In genomic region chr7:131544449-131545425, GRCh38 we compare ENCODE assay signal across 8 cellular contexts. TPM values are rescaled to one million over a fixed set of nuclear protein-coding genes. Genes with fewer than 3 reads are reported as not detected.
DNase-seq lines count a peak whose midpoint lies in the region; ATAC-seq and TF ChIP-seq lines count a peak whose summit lies in the region.

No MANE protein-coding gene starts in this region.

- peaks cover 4 to 37% (median 26%) of the 10 kb centered on the region in 10 experiments; a peak in 19 of 20 replicates for H3K4me1 ChIP-seq in BLaER1 treated with 17β-estradiol and CSF1 and Interleukin-3, amounts not matched to agents 10 nM and 100 nM
- H3K4me1 ChIP-seq in HUES6 (ENCODE audit: control insufficient read depth, insufficient read depth, low read length) (peaks cover 91% of the 10 kb centered on the region), lung (ENCODE audit: control insufficient read depth in 2 of 2, insufficient read depth in 2 of 2, low read length in 2 of 2) (peaks cover 0 to 15% of the 10 kb centered on the region in 2 donors)

- POLR2A ChIA-PET in WTC11 (lab: Charles Lee): interaction anchor here (0.7 kb wide), 1 partner anchor 1105 kb away, joined by 3 read pairs; no protein-coding TSS in a partner anchor

- no peak overlapping the region for H3K4me3 ChIP-seq in BLaER1 treated with 17β-estradiol and CSF1 and Interleukin-3, amounts not matched to agents 10 nM and 100 nM
- H3K4me3 ChIP-seq in HUES6 (ENCODE audit: low read depth, low read length) (peak overlapping the region; percentile 4; the same call in 1 of the 2 replicates), lung (no peak overlapping the region)

- peak overlapping the region; percentile 38 for H3K4me3 Mint-ChIP-seq in WTC11
- no peak overlapping the region for H3K4me3 Mint-ChIP-seq in stimulated activated effector memory CD8-positive, alpha-beta T cell treated with anti-CD3 and anti-CD28 coated beads, Interleukin-12 subunit alpha, Interleukin-12 subunit beta, amount 100 ng/mL, for 72 hours

- H3K9me3 Mint-ChIP-seq in WTC11: no peaks in the 10 kb centered on the region
- no peaks in the 10 kb centered on the region for H3K9me3 Mint-ChIP-seq in stimulated activated effector memory CD8-positive, alpha-beta T cell treated with anti-CD3 and anti-CD28 coated beads, Interleukin-12 subunit alpha, Interleukin-12 subunit beta, amount 100 ng/mL, for 72 hours

- 0 out of 22 replicates have a peak, but pooled peaks cover 0 to 8% (median 0%) of the 10 kb centered on the region in 11 experiments for H3K36me3 ChIP-seq in BLaER1 treated with 17β-estradiol and CSF1 and Interleukin-3, amounts not matched to agents 10 nM and 100 nM
- peaks cover 87% of the 10 kb centered on the region for H3K36me3 ChIP-seq in HUES6 (ENCODE audit: control insufficient read depth, insufficient read depth, low read length)
- no peaks in the 10 kb centered on the region for H3K36me3 ChIP-seq in lung (ENCODE audit: control insufficient read depth in 2 of 2, insufficient read depth in 2 of 2, low read length in 2 of 2)

- H3K4me2 ChIP-seq in BLaER1 treated with 17β-estradiol and CSF1 and Interleukin-3, amounts not matched to agents 10 nM and 100 nM: peak overlapping the region in 9 of 11 experiments; percentile 16 to 50 (median 38); a peak in 15 of 22 replicates

- peak overlapping the region in 2 of 11 experiments; percentile 4 to 22; a peak in 1 of 22 replicates for H3K27ac ChIP-seq in BLaER1 treated with 17β-estradiol and CSF1 and Interleukin-3, amounts not matched to agents 10 nM and 100 nM
- H3K27ac ChIP-seq in HUES6 (ENCODE audit: low read depth, low read length) (no peak overlapping the region), lung (ENCODE audit: low read depth in 1 of 2, low read length in 1 of 2) (peak overlapping the region; percentile 38 to 59)

- H3K36me3 Mint-ChIP-seq in WTC11: peaks cover 57% of the 10 kb centered on the region
- no peaks in the 10 kb centered on the region for H3K36me3 Mint-ChIP-seq in stimulated activated effector memory CD8-positive, alpha-beta T cell treated with anti-CD3 and anti-CD28 coated beads, Interleukin-12 subunit alpha, Interleukin-12 subunit beta, amount 100 ng/mL, for 72 hours

- H3K9me3 ChIP-seq in BLaER1 treated with 17β-estradiol and CSF1 and Interleukin-3, amounts not matched to agents 10 nM and 100 nM (replicated peaks in 1 of 11): peaks cover 0 to 17% (median 10%) of the 10 kb centered on the region in 11 experiments; a peak in 10 of 22 replicates
- no peaks in the 10 kb centered on the region for H3K9me3 ChIP-seq in HUES6 (ENCODE audit: control insufficient read depth, insufficient read depth, low read depth, low read length)
- no peaks in the 10 kb centered on the region for H3K9me3 ChIP-seq in lung (ENCODE audit: control insufficient read depth in 2 of 2, insufficient read depth in 1 of 2, low read length in 1 of 2)

- no peak for ATAC-seq in WTC11
- no peak for ATAC-seq in lung (ENCODE audit: insufficient read depth, low FRiP score)
- no peak for ATAC-seq in GM18870 (IDR thresholded peaks at IDR 0.05; ENCODE audit: unreplicated experiment)
- ATAC-seq in stimulated activated effector memory CD8-positive, alpha-beta T cell treated with anti-CD3 and anti-CD28 coated beads, Interleukin-12 subunit alpha, Interleukin-12 subunit beta, amount 100 ng/mL, for 72 hours: no peak
- ATAC-seq in HG02938 (IDR thresholded peaks at IDR 0.05; ENCODE audit: unreplicated experiment): no peak

- H4K20me1 ChIP-seq in BLaER1 treated with 17β-estradiol and CSF1 and Interleukin-3, amounts not matched to agents 10 nM and 100 nM: peaks cover 0 to 10% (median 0%) of the 10 kb centered on the region in 11 experiments; a peak in 2 of 22 replicates

- no peak overlapping the region for H3K9ac ChIP-seq in BLaER1 treated with 17β-estradiol and CSF1 and Interleukin-3, amounts not matched to agents 10 nM and 100 nM
- H3K9ac ChIP-seq in HUES6 (ENCODE audit: low read length): no peak overlapping the region

- CTCF ChIA-PET in WTC11 (lab: Charles Lee): interaction anchor here (0.7 to 6.2 kb wide), 13 partner anchors 9 to 112 kb away, joined by 3 to 118 read pairs (median 5); partner anchors contain the start of gene PODXL

- DNase-seq in WTC11 (ENCODE audit: low spot score) (no peak), lung (ENCODE audit: low spot score) (no peak), GF-D8 (lab: John Stamatoyannopoulos, UW) (no peak)
- DNase-seq in stimulated activated effector memory CD8-positive, alpha-beta T cell treated with anti-CD3 and anti-CD28 coated beads, Interleukin-12 subunit alpha, Interleukin-12 subunit beta, amount 100 ng/mL, for 72 hours (ENCODE audit: low spot score in 2 of 2): no peak

- H3K27me3 Mint-ChIP-seq in WTC11 (ENCODE audit: low read depth): no peaks in the 10 kb centered on the region

- 61 to 67% methylated on average over 18 of the region's 18 CpGs for WGBS in lung, 2 donors

- H3K27ac Mint-ChIP-seq in WTC11: peak overlapping the region; percentile 90
- H3K27ac Mint-ChIP-seq in stimulated activated effector memory CD8-positive, alpha-beta T cell treated with anti-CD3 and anti-CD28 coated beads, Interleukin-12 subunit alpha, Interleukin-12 subunit beta, amount 100 ng/mL, for 72 hours: no peak overlapping the region

- H3K4me1 Mint-ChIP-seq in WTC11: peaks cover 97% of the 10 kb centered on the region
- H3K4me1 Mint-ChIP-seq in stimulated activated effector memory CD8-positive, alpha-beta T cell treated with anti-CD3 and anti-CD28 coated beads, Interleukin-12 subunit alpha, Interleukin-12 subunit beta, amount 100 ng/mL, for 72 hours: peaks cover 11% of the 10 kb centered on the region

- no peak for TF ChIP-seq CTCF in WTC11 (IDR thresholded peaks at IDR 0.05)
- TF ChIP-seq CTCF in lung (IDR thresholded peaks at IDR 0.05; ENCODE audit: control extremely low read depth, extremely low read depth): no peak

- no peaks in the 10 kb centered on the region for H3K27me3 ChIP-seq in BLaER1 treated with 17β-estradiol and CSF1 and Interleukin-3, amounts not matched to agents 10 nM and 100 nM
- no peaks in the 10 kb centered on the region for H3K27me3 ChIP-seq in HUES6 (ENCODE audit: control insufficient read depth, insufficient read depth, low read length)
- H3K27me3 ChIP-seq in lung (ENCODE audit: control insufficient read depth, insufficient read depth): no peaks in the 10 kb centered on the region

TF ChIP-seq in WTC11, 78 proteins besides CTCF, POLR2A, EP300 and RAD21:
- TF ChIP-seq FOXP4 (CRISPR knock-in tag; IDR thresholded peaks at IDR 0.05): 0 out of 2 replicates have a peak, but pooled peaks have one; percentile 9
- no peak for TF ChIP-seq ATF1 (CRISPR knock-in tag; IDR thresholded peaks at IDR 0.05)
TF ChIP-seq in WTC11: peak in this region for 1.

RNA-seq across cellular contexts. Expression of gene PODXL, which starts 11.7 kb away (rescaled TPM):
- 483 to 623 TPM (median 614 TPM) in 3 replicates for total RNA-seq in WTC11 (2021)
- total RNA-seq in lung: 100 to 1,000 TPM in 1 of 2 donors, 10 to 100 TPM in 1; 71.2 to 133 TPM
- 10 to 100 TPM; 24.3 to 44.0 TPM for polyA plus RNA-seq in lung
